Comparison of ENCODE assay signal across 10 cellular contexts in the genomic region with DNA sequence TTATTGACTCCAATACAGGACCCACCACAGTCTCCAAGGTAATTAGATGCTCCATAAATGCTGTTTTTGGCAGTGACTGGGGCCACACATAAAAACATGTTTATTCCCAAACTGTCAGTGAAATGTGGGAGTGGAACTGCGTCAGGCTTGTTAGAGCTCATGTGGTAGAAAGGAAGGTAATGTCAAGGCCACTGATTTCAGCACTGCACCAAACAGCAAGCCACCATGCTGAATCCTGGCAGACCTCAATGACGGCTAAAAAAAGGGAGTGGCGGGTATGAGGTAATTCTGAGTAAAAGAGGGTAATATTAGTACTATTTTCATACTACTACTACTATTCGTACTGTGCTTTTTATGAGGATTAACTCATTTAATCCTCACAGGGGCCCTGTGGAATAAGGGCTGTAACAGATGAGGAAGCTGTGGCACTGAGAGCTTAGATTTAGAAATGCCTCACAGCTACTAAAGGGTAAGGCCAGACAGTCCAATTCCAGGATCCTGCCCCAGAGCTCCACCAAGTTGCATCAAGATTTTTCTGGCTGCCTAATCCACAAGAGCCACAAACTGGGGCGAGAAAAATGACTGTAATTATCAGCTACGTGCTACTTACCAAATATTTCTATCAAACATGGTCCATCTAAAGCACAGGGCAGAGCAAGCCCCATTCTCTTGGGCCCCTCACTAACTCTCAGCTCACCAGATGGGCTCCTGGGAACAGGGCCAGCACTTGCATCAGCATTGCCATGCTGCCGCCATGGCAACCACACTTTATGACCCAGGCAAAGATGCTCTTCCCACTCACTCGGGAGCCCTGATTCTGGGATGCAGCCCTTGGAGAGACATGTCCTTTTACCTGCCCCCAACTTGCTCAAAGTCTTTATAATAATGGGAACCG.
DNase-seq lines count a peak whose midpoint lies in the region; ATAC-seq and TF ChIP-seq lines count a peak whose summit lies in the region.
"Had no signal": no experiment of that assay in that cellular context is flagged by ENCODE, and none has a peak within 500 bp of the region (broad histone marks: within the 10 kb centered on the region; RNA-seq: fewer than 3 reads in every experiment).

No MANE protein-coding gene starts in this region.

- ATAC-seq in GM18519 (IDR thresholded peaks at IDR 0.05; ENCODE audit: low FRiP score, unreplicated experiment): no peak

- DNase-seq in COR-L47 (lab: John Stamatoyannopoulos, UW) (peak; percentile 46), NCI-H128 (lab: John Stamatoyannopoulos, UW; ENCODE audit: unreplicated experiment) (peak; percentile 57), astrocyte of the hippocampus (ENCODE audit: low read depth, low spot score) (peak; percentile 61), middle frontal gyrus (ENCODE audit: extremely low spot score, low spot score) (peak; percentile 51), esophagus squamous epithelium (lab: John Stamatoyannopoulos, UW) (no peak), AG08396 (ENCODE audit: low spot score) (no peak)
- no peak for DNase-seq in stimulated activated naive CD4-positive, alpha-beta T cell (lab: John Stamatoyannopoulos, UW)
- DNase-seq: activated naive CD4-positive, alpha-beta T cell; DND-41 had no signal

- TF ChIP-seq CTCF in esophagus squamous epithelium (IDR thresholded peaks at IDR 0.05): no peak

- peaks cover 0 to 12% (median 0%) of the 10 kb centered on the region in 3 donors for H3K36me3 ChIP-seq in esophagus squamous epithelium

- H3K4me1 ChIP-seq in esophagus squamous epithelium: peaks cover 0 to 24% (median 16%) of the 10 kb centered on the region in 3 donors

- intact Hi-C loops in esophagus squamous epithelium (cut with DNase I): no loop called here

- H3K27ac ChIP-seq in esophagus squamous epithelium: peak overlapping the region in 2 of 4 donors; percentile 31 to 46

- no peak for TF ChIP-seq POLR2A in esophagus squamous epithelium (IDR thresholded peaks at IDR 0.05)

- H3K4me3 ChIP-seq in esophagus squamous epithelium: no peak overlapping the region

- no peaks in the 10 kb centered on the region for H3K9me3 ChIP-seq in esophagus squamous epithelium

- 56 to 74% methylated on average over 8 to 9 of the region's 9 CpGs for WGBS in esophagus squamous epithelium, 2 donors

- no peaks in the 10 kb centered on the region for H3K27me3 ChIP-seq in esophagus squamous epithelium

Comparison
In these comparisons a context has a peak if more than half of its experiments do, and no peak if none do; other contexts are left out.
1. DNase-seq: peak in COR-L47 (single experiment), NCI-H128 (single experiment), astrocyte of the hippocampus (single experiment) and middle frontal gyrus (single experiment); none in stimulated activated naive CD4-positive, alpha-beta T cell (0 of 6), esophagus squamous epithelium (single experiment) and AG08396 (single experiment).